8 cellular contexts compared by ENCODE assay signal in the genomic region with DNA sequence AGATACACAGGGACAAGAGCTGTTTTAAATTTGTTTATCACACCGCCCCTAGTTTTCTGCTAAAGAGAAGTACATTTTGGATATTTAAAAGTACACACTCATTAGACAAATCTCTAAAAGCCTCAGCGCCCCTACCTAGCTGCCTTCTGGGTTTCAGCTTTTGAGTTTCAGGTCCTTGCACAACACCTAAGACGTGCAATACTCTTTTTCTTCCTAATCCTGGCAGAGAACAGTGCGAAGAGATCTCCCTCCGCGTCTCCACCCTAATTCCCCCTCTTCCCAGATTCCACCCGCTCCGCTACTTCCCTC. TPM values are rescaled to one million over a fixed set of nuclear protein-coding genes. Genes with fewer than 3 reads are reported as not detected.
DNase-seq lines count a peak whose midpoint lies in the region; ATAC-seq and TF ChIP-seq lines count a peak whose summit lies in the region.

No MANE protein-coding gene starts in this region.

- H3K27ac Mint-ChIP-seq in activated CD4-positive, alpha-beta T cell treated with anti-CD3 and anti-CD28 coated beads for 36 hours, result peak overlapping the region; percentile 14
- peak overlapping the region; percentile 48 for H3K27ac Mint-ChIP-seq in activated T-helper 17 cell treated with anti-CD3 and anti-CD28 coated beads, Interleukin-2, amount 50 U/mL, for 72 hours

- peak overlapping the region; percentile 69 for H3K4me3 ChIP-seq in lung

- POLR2A ChIA-PET in activated CD4-positive, alpha-beta T cell treated with anti-CD3 and anti-CD28 coated beads for 36 hours (lab: Charles Lee), result interaction anchor here (0.8 kb wide), 1 partner anchor 644 kb away, joined by 3 read pairs; no protein-coding TSS in a partner anchor

- peaks cover 16% of the 10 kb centered on the region for H3K4me1 Mint-ChIP-seq in activated CD4-positive, alpha-beta T cell treated with anti-CD3 and anti-CD28 coated beads for 36 hours
- peaks cover 10% of the 10 kb centered on the region for H3K4me1 Mint-ChIP-seq in activated T-helper 17 cell treated with anti-CD3 and anti-CD28 coated beads, Interleukin-2, amount 50 U/mL, for 72 hours

- peaks cover 24% of the 10 kb centered on the region for H3K27me3 Mint-ChIP-seq in activated CD4-positive, alpha-beta T cell treated with anti-CD3 and anti-CD28 coated beads for 36 hours
- H3K27me3 Mint-ChIP-seq in activated T-helper 17 cell treated with anti-CD3 and anti-CD28 coated beads, Interleukin-2, amount 50 U/mL, for 72 hours, result peaks cover 19% of the 10 kb centered on the region

- H3K27ac ChIP-seq in lung (ENCODE audit: low read depth in 1 of 2, low read length in 1 of 2), result peak overlapping the region; percentile 57 to 87

- no peaks in the 10 kb centered on the region for H3K27me3 ChIP-seq in lung (ENCODE audit: control insufficient read depth, insufficient read depth)

- peak overlapping the region; percentile 76 for H3K4me3 Mint-ChIP-seq in activated CD4-positive, alpha-beta T cell treated with anti-CD3 and anti-CD28 coated beads for 36 hours
- H3K4me3 Mint-ChIP-seq in activated T-helper 17 cell treated with anti-CD3 and anti-CD28 coated beads, Interleukin-2, amount 50 U/mL, for 72 hours, result peak overlapping the region; percentile 89

- no peaks in the 10 kb centered on the region for H3K36me3 Mint-ChIP-seq in activated CD4-positive, alpha-beta T cell treated with anti-CD3 and anti-CD28 coated beads for 36 hours (ENCODE audit: low read depth)
- H3K36me3 Mint-ChIP-seq in activated T-helper 17 cell treated with anti-CD3 and anti-CD28 coated beads, Interleukin-2, amount 50 U/mL, for 72 hours (ENCODE audit: low read depth), result peaks cover 12% of the 10 kb centered on the region

- TF ChIP-seq CTCF in lung (IDR thresholded peaks at IDR 0.05; ENCODE audit: control extremely low read depth, extremely low read depth), result no peak

- no peak for DNase-seq in activated CD4-positive, alpha-beta T cell treated with anti-CD3 and anti-CD28 coated beads for 36 hours
- DNase-seq in activated CD4-positive, alpha-beta T cell treated with anti-CD3 and anti-CD28 coated beads, Interleukin-2, amount 50 U/mL, for 4 hours, result no peak
- DNase-seq in lung (ENCODE audit: low spot score), result no peak
- no peak for DNase-seq in NCI-H2227 (lab: John Stamatoyannopoulos, UW; ENCODE audit: unreplicated experiment)
- DNase-seq in NCI-H1417 (lab: John Stamatoyannopoulos, UW), result no peak
- no peak for DNase-seq in activated gamma-delta T cell (lab: John Stamatoyannopoulos, UW)

- 3% methylated on average over 8 of the region's 8 CpGs for WGBS in lung, 2 donors

- peak; percentile 8 for ATAC-seq in activated CD4-positive, alpha-beta T cell treated with anti-CD3 and anti-CD28 coated beads for 36 hours
- ATAC-seq in HG02938 (IDR thresholded peaks at IDR 0.05; ENCODE audit: unreplicated experiment) (peak; percentile 18), lung (ENCODE audit: insufficient read depth, low FRiP score) (no peak)
- peak; percentile 13 for ATAC-seq in activated T-helper 17 cell treated with anti-CD3 and anti-CD28 coated beads, Interleukin-2, amount 50 U/mL, for 72 hours (replicated peaks)

- intact Hi-C loops in activated CD4-positive, alpha-beta T cell treated with anti-CD3 and anti-CD28 coated beads for 36 hours (cut with DNase I, micrococcal nuclease), result loop anchor here (1.0 to 5.0 kb wide), 6 partner anchors 250 to 650 kb away; partner anchors contain the start of genes DIS3 (in 2 of the 2), BORA (in 1 of the 2) and MZT1 (in 1 of the 2)

- CTCF ChIA-PET in activated CD4-positive, alpha-beta T cell treated with anti-CD3 and anti-CD28 coated beads for 36 hours (lab: Charles Lee), result interaction anchor here (0.8 to 1.0 kb wide), 2 partner anchors 151 to 268 kb away, joined by 3 to 4 read pairs; no protein-coding TSS in a partner anchor

- H3K9me3 ChIP-seq in lung (ENCODE audit: control insufficient read depth in 2 of 2, insufficient read depth in 1 of 2, low read length in 1 of 2), result no peaks in the 10 kb centered on the region

- no peaks in the 10 kb centered on the region for H3K9me3 Mint-ChIP-seq in activated CD4-positive, alpha-beta T cell treated with anti-CD3 and anti-CD28 coated beads for 36 hours (ENCODE audit: low read depth)
- no peaks in the 10 kb centered on the region for H3K9me3 Mint-ChIP-seq in activated T-helper 17 cell treated with anti-CD3 and anti-CD28 coated beads, Interleukin-2, amount 50 U/mL, for 72 hours

- peaks cover 1 to 6% of the 10 kb centered on the region in 2 donors for H3K4me1 ChIP-seq in lung (ENCODE audit: control insufficient read depth in 2 of 2, insufficient read depth in 2 of 2, low read length in 2 of 2)

- peaks cover 0 to 3% of the 10 kb centered on the region in 2 donors for H3K36me3 ChIP-seq in lung (ENCODE audit: control insufficient read depth in 2 of 2, insufficient read depth in 2 of 2, low read length in 2 of 2)

RNA-seq across cellular contexts. Expression of gene KLF5, which starts 0.4 kb away (rescaled TPM):
- total RNA-seq in activated CD4-positive, alpha-beta T cell treated with anti-CD3 and anti-CD28 coated beads for 36 hours, result 1 to 10 TPM; 2.3 to 4.6 TPM
- 1 to 10 TPM; 3.5 to 5.2 TPM for total RNA-seq in activated T-helper 17 cell treated with anti-CD3 and anti-CD28 coated beads, Interleukin-2, amount 50 U/mL, for 72 hours
- total RNA-seq in lung, result 10 to 100 TPM; 50.6 to 58.6 TPM
- 10 to 100 TPM; 22.2 to 44.8 TPM for polyA plus RNA-seq in lung

Comparison
In these comparisons a context has a peak if more than half of its experiments do, and no peak if none do; other contexts are left out.
1. RNA of gene KLF5, which starts 0.4 kb away (total RNA-seq): 50.6 to 58.6 TPM in lung; 3.5 to 5.2 TPM in activated T-helper 17 cell treated with anti-CD3 and anti-CD28 coated beads, Interleukin-2, amount 50 U/mL, for 72 hours and 2.3 to 4.6 TPM in activated CD4-positive, alpha-beta T cell treated with anti-CD3 and anti-CD28 coated beads for 36 hours; every median in the first group is over 4 times any median in the second.